ENCODE assay signal across 11 cellular contexts in the genomic region with DNA sequence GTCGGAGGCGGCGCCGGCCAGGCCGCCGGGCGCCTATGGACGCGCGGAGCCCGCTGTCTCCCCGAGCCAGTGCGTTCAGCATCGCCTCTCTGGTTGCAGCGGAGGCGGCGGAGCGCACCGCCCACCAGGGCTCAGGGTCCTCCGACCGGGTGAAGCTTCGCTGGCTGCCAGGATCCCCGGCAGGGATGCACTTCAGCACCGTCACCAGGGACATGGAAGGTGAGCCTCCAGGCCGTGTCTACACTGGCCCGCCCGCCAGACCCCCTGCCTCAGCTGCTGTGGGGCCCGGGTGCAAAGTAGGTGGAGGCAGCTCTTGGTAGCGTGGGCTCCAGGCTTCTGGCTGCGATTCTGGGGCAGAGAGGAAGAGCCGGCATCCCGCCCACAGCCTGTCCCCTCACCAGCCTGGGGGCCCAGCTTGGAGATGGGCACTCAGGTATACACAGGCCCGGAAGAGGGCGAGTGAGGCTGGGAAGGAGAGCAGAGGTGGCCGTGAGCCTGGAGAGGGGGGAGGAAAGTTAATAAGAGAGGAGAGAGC. TPM values are rescaled to one million over a fixed set of nuclear protein-coding genes. Genes with fewer than 3 reads are reported as not detected.
DNase-seq lines count a peak whose midpoint lies in the region; ATAC-seq and TF ChIP-seq lines count a peak whose summit lies in the region.
"Had no signal": no experiment of that assay in that cellular context is flagged by ENCODE, and none has a peak within 500 bp of the region (broad histone marks: within the 10 kb centered on the region; RNA-seq: fewer than 3 reads in every experiment).

No MANE protein-coding gene starts in this region.

- peak overlapping the region; percentile 8; the same call in 1 of the 2 replicates for H3K4me3 ChIP-seq in AG04449 (ENCODE audit: low read depth, low read length)

- H3K27me3 Mint-ChIP-seq in activated naive CD8-positive, alpha-beta T cell treated with anti-CD3 and anti-CD28 coated beads, Interleukin-2, amount 10 ng/mL, durations not matched to agents 7 days and 5 days: peaks cover 66% of the 10 kb centered on the region
- H3K27me3 Mint-ChIP-seq in mesothelial cell of epicardium (ENCODE audit: low read depth): peaks cover 83% of the 10 kb centered on the region

- POLR2A ChIA-PET in AG04449 (lab: Yijun Ruan, JAX): no interaction called here
- POLR2A ChIA-PET in activated naive CD8-positive, alpha-beta T cell treated with anti-CD3 and anti-CD28 coated beads, Interleukin-2, amount 10 ng/mL, durations not matched to agents 7 days and 5 days (lab: Charles Lee): interaction anchor here (1.2 kb wide), 1 partner anchor 29 kb away, joined by 3 read pairs; no protein-coding TSS in a partner anchor

- no peaks in the 10 kb centered on the region for H3K9me3 Mint-ChIP-seq in activated naive CD8-positive, alpha-beta T cell treated with anti-CD3 and anti-CD28 coated beads, Interleukin-2, amount 10 ng/mL, durations not matched to agents 7 days and 5 days
- no peaks in the 10 kb centered on the region for H3K9me3 Mint-ChIP-seq in mesothelial cell of epicardium

- H3K4me1 Mint-ChIP-seq in activated naive CD8-positive, alpha-beta T cell treated with anti-CD3 and anti-CD28 coated beads, Interleukin-2, amount 10 ng/mL, durations not matched to agents 7 days and 5 days: peaks cover 20% of the 10 kb centered on the region
- H3K4me1 Mint-ChIP-seq in mesothelial cell of epicardium: peaks cover 20% of the 10 kb centered on the region

- H3K36me3 Mint-ChIP-seq in activated naive CD8-positive, alpha-beta T cell treated with anti-CD3 and anti-CD28 coated beads, Interleukin-2, amount 10 ng/mL, durations not matched to agents 7 days and 5 days: no peaks in the 10 kb centered on the region
- H3K36me3 Mint-ChIP-seq in mesothelial cell of epicardium: no peaks in the 10 kb centered on the region

- H3K27ac Mint-ChIP-seq in activated naive CD8-positive, alpha-beta T cell treated with anti-CD3 and anti-CD28 coated beads, Interleukin-2, amount 10 ng/mL, durations not matched to agents 7 days and 5 days: peak overlapping the region; percentile 26
- no peak overlapping the region for H3K27ac Mint-ChIP-seq in mesothelial cell of epicardium

- TF ChIP-seq CTCF in AG04449 (IDR thresholded peaks at IDR 0.05; ENCODE audit: insufficient read depth, low read length, missing control alignments) (no peak), mesothelial cell of epicardium (IDR thresholded peaks at IDR 0.05; ENCODE audit: unreplicated experiment) (no peak)

- CTCF ChIA-PET in AG04449 (lab: Yijun Ruan, JAX): interaction anchor here (0.8 to 1.8 kb wide), 4 partner anchors 18 to 152 kb away, joined by 4 read pairs; no protein-coding TSS in a partner anchor

- H3K4me3 Mint-ChIP-seq in activated naive CD8-positive, alpha-beta T cell treated with anti-CD3 and anti-CD28 coated beads, Interleukin-2, amount 10 ng/mL, durations not matched to agents 7 days and 5 days: peak overlapping the region; percentile 59
- H3K4me3 Mint-ChIP-seq in mesothelial cell of epicardium: peak overlapping the region; percentile 67

- no peak for ATAC-seq in activated naive CD8-positive, alpha-beta T cell treated with anti-CD3 and anti-CD28 coated beads, Interleukin-2, amount 10 ng/mL, durations not matched to agents 7 days and 5 days (ENCODE audit: low read depth)
- no peak for ATAC-seq in HG03108 (IDR thresholded peaks at IDR 0.05; ENCODE audit: unreplicated experiment)

- DNase-seq in AG04449 (ENCODE audit: low read depth, low spot score) (no peak), GM03348 (ENCODE audit: low spot score) (peak; percentile 61), mesothelial cell of epicardium (ENCODE audit: low spot score in 2 of 2, unreplicated experiment in 2 of 2) (no peak), DMS53 treated with DMSO at 0.1 percent for 48 hours (lab: John Stamatoyannopoulos, UW; ENCODE audit: unreplicated experiment) (no peak), mesenteric fat pad (ENCODE audit: low spot score) (no peak), DMS114 treated with DMSO at 0.1 percent for 48 hours (lab: John Stamatoyannopoulos, UW; ENCODE audit: unreplicated experiment) (no peak)
- DNase-seq in activated naive CD8-positive, alpha-beta T cell treated with anti-CD3 and anti-CD28 coated beads, Interleukin-2, amount 10 ng/mL, durations not matched to agents 7 days and 5 days: no peak
- DNase-seq: cerebellar nuclear complex, DND-41, Peyer's patch had no signal

RNA-seq across cellular contexts. Expression of a gene that starts 1.1 kb away (rescaled TPM):
- under 1 TPM; 0.37 to 0.47 TPM for total RNA-seq in activated naive CD8-positive, alpha-beta T cell treated with anti-CD3 and anti-CD28 coated beads, Interleukin-2, amount 10 ng/mL, durations not matched to agents 7 days and 5 days
- total RNA-seq in mesothelial cell of epicardium (0.34 to 0.45 TPM in 2 of 3 replicates, not detected in the other), mesenteric fat pad (3.0 TPM)

RNA-seq across cellular contexts. Expression of a gene that starts 36.2 kb away (rescaled TPM):
- total RNA-seq in activated naive CD8-positive, alpha-beta T cell treated with anti-CD3 and anti-CD28 coated beads, Interleukin-2, amount 10 ng/mL, durations not matched to agents 7 days and 5 days: not detected
- total RNA-seq in mesothelial cell of epicardium (1.4 to 5.7 TPM (median 4.4 TPM) in 3 replicates), mesenteric fat pad (1.8 TPM)

RNA-seq across cellular contexts. Expression of a gene that starts 45.2 kb away (rescaled TPM):
- not detected for total RNA-seq in activated naive CD8-positive, alpha-beta T cell treated with anti-CD3 and anti-CD28 coated beads, Interleukin-2, amount 10 ng/mL, durations not matched to agents 7 days and 5 days
- total RNA-seq in mesothelial cell of epicardium (32.2 to 42.1 TPM (median 36.2 TPM) in 3 replicates), mesenteric fat pad (7.0 TPM)
